ENCODE assay signal across 17 cellular contexts in the genomic region with DNA sequence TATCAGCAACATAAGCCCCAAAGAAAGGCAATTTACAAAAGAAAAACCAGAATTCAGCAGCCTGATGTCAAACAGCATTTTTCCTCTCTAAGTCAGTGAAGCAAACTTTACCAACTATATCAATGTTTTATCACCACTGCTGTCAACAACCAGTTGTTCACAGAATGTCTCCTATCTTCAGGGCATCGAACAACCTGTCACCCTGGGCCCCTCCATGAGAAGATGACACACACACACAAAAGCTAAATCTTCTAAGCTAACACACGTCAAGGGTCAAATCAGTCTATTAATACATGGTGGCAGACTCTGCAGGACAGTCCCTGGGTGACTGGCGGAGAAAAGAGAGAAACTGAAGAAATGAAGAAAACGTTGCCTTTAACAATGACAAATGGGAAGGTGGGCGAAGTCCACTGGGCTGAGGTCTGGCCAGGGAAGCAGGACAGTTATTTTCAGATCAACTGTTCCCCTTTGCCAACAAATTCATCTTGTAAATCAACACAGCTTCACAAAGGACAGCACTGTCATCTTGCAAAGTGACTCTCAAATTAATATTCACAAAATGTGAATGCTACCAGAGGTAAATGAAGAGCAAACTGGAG. TPM values are rescaled to one million over a fixed set of nuclear protein-coding genes. Genes with fewer than 3 reads are reported as not detected.
DNase-seq lines count a peak whose midpoint lies in the region; ATAC-seq, FAIRE-seq and TF ChIP-seq lines count a peak whose summit lies in the region.
"Had no signal": no experiment of that assay in that cellular context is flagged by ENCODE, and none has a peak within 500 bp of the region (broad histone marks: within the 10 kb centered on the region; RNA-seq: fewer than 3 reads in every experiment).

No MANE protein-coding gene starts in this region.

- DNase-seq in HFFc6 (no peak), HepG2 (ENCODE audit: low spot score) (peak; percentile 41), sigmoid colon (no peak), SJCRH30 (no peak), left lobe of liver (ENCODE audit: low spot score) (no peak), RCC 7860 (ENCODE audit: low spot score) (no peak), NCI-H69 (lab: John Stamatoyannopoulos, UW) (no peak)
- DNase-seq: CD8-positive, alpha-beta T cell; NCI-H1417; NCI-H187; NCI-H345; NCI-H524 treated with DMSO at 0.1 percent for 48 hours; PC-9 had no signal

- H3K27ac Mint-ChIP-seq in HFFc6 (peak overlapping the region; percentile 5; the same call in 1 of the 2 replicates), brain (peak overlapping the region in 3 of 5 experiments; percentile 17 to 37 (median 21))
- H3K27ac Mint-ChIP-seq: CD8-positive, alpha-beta T cell had no signal

- H3K36me3 Mint-ChIP-seq in HFFc6 (ENCODE audit: low read depth) (peaks cover 68% of the 10 kb centered on the region), brain (peaks cover 83% of the 10 kb centered on the region)
- H3K36me3 Mint-ChIP-seq: CD8-positive, alpha-beta T cell had no signal

- TF ChIP-seq CTCF in HFFc6 (IDR thresholded peaks at IDR 0.05): no peak
- TF ChIP-seq CTCF in brain (conservative IDR thresholded peaks at IDR 0.05): no peak
- no peak for TF ChIP-seq CTCF in HepG2 (CRISPR knock-in tag; IDR thresholded peaks at IDR 0.05)
- TF ChIP-seq CTCF in sigmoid colon (IDR thresholded peaks at IDR 0.05): no peak

- TF ChIP-seq POLR2A in HepG2 (IDR thresholded peaks at IDR 0.05; ENCODE audit: insufficient read depth in 1 of 2, low read depth in 2 of 2, low read length in 2 of 2): no peak
- TF ChIP-seq POLR2A in sigmoid colon (IDR thresholded peaks at IDR 0.05): no peak

- H3K4me1 ChIP-seq in HepG2 (ENCODE audit: insufficient read depth, low read length): peaks cover 62% of the 10 kb centered on the region
- H3K4me1 ChIP-seq in sigmoid colon: peaks cover 0 to 45% (median 39%) of the 10 kb centered on the region in 4 donors
- H3K4me1 ChIP-seq in SJCRH30: no peaks in the 10 kb centered on the region

- H3K4me1 Mint-ChIP-seq in HFFc6 (ENCODE audit: low read depth) (peaks cover 53% of the 10 kb centered on the region), brain (peaks cover 18% of the 10 kb centered on the region)

- CTCF ChIA-PET in HepG2 (lab: Yijun Ruan, JAX; ENCODE audit: low intra/inter-chr PET ratio, low total read pairs): no interaction called here

- intact Hi-C loops in HepG2 (cut with micrococcal nuclease; ENCODE audit: unreplicated experiment): no loop called here
- intact Hi-C loops in sigmoid colon (cut with DNase I): no loop called here

- H3K4me3 ChIP-seq in HepG2 (replicated peaks in 1 of 3; ENCODE audit: insufficient read depth in 1 of 3, low read depth in 2 of 3, low read length in 3 of 3): no peak overlapping the region; a peak in 1 of 6 replicates
- no peak overlapping the region for H3K4me3 ChIP-seq in sigmoid colon
- no peak overlapping the region for H3K4me3 ChIP-seq in SJCRH30
- H3K4me3 ChIP-seq: BLaER1, PC-9 had no signal

- H3K27me3 Mint-ChIP-seq in HFFc6 (ENCODE audit: insufficient read depth) (peaks cover 2% of the 10 kb centered on the region; the same call in 1 of the 2 replicates), brain (no peaks in the 10 kb centered on the region)

- 41% methylated on average over 5 of the region's 5 CpGs for WGBS in HepG2 (ENCODE audit: low lambda C conversion rate)
- whole genome bisulfite sequencing in sigmoid colon, 2 donors: 63 to 80% methylated on average over 5 of the region's 5 CpGs

- peaks cover 100% of the 10 kb centered on the region for H3K79me2 ChIP-seq in HepG2 (ENCODE audit: insufficient read depth, low read length)

- FAIRE-seq in HepG2 (lab: Jason Lieb, UNC) (peak; percentile 66), RCC 7860 (lab: Jason Lieb, UNC) (no peak)
- FAIRE-seq: GM12891 had no signal

- H3K9me3 Mint-ChIP-seq in HFFc6: peaks cover 5% of the 10 kb centered on the region; the same call in 1 of the 2 replicates
- peaks cover 14 to 36% (median 17%) of the 10 kb centered on the region in 5 experiments for H3K9me3 Mint-ChIP-seq in brain

- H3K27me3 ChIP-seq in HepG2 (ENCODE audit: control insufficient read depth in 1 of 2, insufficient read depth in 2 of 2, low read length in 2 of 2): no peaks in the 10 kb centered on the region
- no peaks in the 10 kb centered on the region for H3K27me3 ChIP-seq in sigmoid colon
- no peaks in the 10 kb centered on the region for H3K27me3 ChIP-seq in SJCRH30
- H3K27me3 ChIP-seq: BLaER1 had no signal

- peaks cover 31 to 43% of the 10 kb centered on the region in 2 experiments for H3K36me3 ChIP-seq in HepG2 (replicated peaks in 1 of 2; ENCODE audit: control insufficient read depth in 1 of 2, insufficient read depth in 2 of 2, low read length in 2 of 2)
- peaks cover 0 to 26% (median 14%) of the 10 kb centered on the region in 4 donors for H3K36me3 ChIP-seq in sigmoid colon
- peaks cover 26% of the 10 kb centered on the region; the same call in 1 of the 2 replicates for H3K36me3 ChIP-seq in SJCRH30

- TF ChIP-seq RAD21 in HepG2 (CRISPR knock-in tag; IDR thresholded peaks at IDR 0.05): no peak

- peak overlapping the region; percentile 25; the same call in 1 of the 2 replicates for H3K9ac ChIP-seq in HepG2 (ENCODE audit: insufficient read depth, low read depth, low read length)
- H3K9ac ChIP-seq: BLaER1, KMS-11 had no signal

- H3K27ac ChIP-seq in HepG2 (ENCODE audit: extremely low read length, insufficient read depth, low read length) (peak overlapping the region; percentile 26), sigmoid colon (peak overlapping the region in 3 of 4 donors; percentile 9 to 78 (median 73)), SJCRH30 (no peak overlapping the region)
- H3K27ac ChIP-seq: BLaER1, KMS-11, PC-9 had no signal

- H4K20me1 ChIP-seq in HepG2 (ENCODE audit: insufficient read depth, low read length): peaks cover 73% of the 10 kb centered on the region

- H3K9me3 ChIP-seq in HepG2 (ENCODE audit: low read length): no peaks in the 10 kb centered on the region
- no peaks in the 10 kb centered on the region for H3K9me3 ChIP-seq in sigmoid colon
- no peaks in the 10 kb centered on the region for H3K9me3 ChIP-seq in SJCRH30 (replicated peaks)

- no TSS peak for BruUV-seq in HepG2 (replicated peaks; lab: Mats Ljungman, UMichigan)

- ATAC-seq in HepG2 (peak; percentile 73), left lobe of liver (no peak)
- ATAC-seq: CD8-positive, alpha-beta T cell had no signal

- TF ChIP-seq EP300 in HepG2 (IDR thresholded peaks at IDR 0.05; ENCODE audit: low read depth in 2 of 2, low read length in 2 of 2) (no peak), HepG2 (CRISPR knock-in tag; IDR thresholded peaks at IDR 0.05; ENCODE audit: borderline replicate concordance) (no peak), sigmoid colon (IDR thresholded peaks at IDR 0.05) (no peak)

- peak overlapping the region; percentile 50 for H3K4me2 ChIP-seq in HepG2 (ENCODE audit: low read depth, low read length)
- H3K4me2 ChIP-seq: BLaER1, KMS-11, PC-9 had no signal

- in situ Hi-C loops in HepG2 (cut with HindIII; ENCODE audit: extremely low pct_ligation_motif_present, low pct_unique_long_range_greater_than_20kb): no loop called here

- no peak overlapping the region for H2AFZ ChIP-seq in HepG2 (ENCODE audit: low read length)
- H2AFZ ChIP-seq: PC-9 had no signal

- H3K4me3 Mint-ChIP-seq in HFFc6: no peak overlapping the region
- H3K4me3 Mint-ChIP-seq in brain: no peak overlapping the region
- H3K4me3 Mint-ChIP-seq: CD8-positive, alpha-beta T cell had no signal

- POLR2A ChIA-PET in HepG2 (lab: Yijun Ruan, JAX): no interaction called here

TF ChIP-seq in HepG2, 621 proteins besides CTCF, POLR2A, EP300 and RAD21 (continues in another document):
- no peak for TF ChIP-seq ZNF550 (CRISPR knock-in tag; IDR thresholded peaks at IDR 0.05; ENCODE audit: borderline replicate concordance)
- TF ChIP-seq, protein P1, sequence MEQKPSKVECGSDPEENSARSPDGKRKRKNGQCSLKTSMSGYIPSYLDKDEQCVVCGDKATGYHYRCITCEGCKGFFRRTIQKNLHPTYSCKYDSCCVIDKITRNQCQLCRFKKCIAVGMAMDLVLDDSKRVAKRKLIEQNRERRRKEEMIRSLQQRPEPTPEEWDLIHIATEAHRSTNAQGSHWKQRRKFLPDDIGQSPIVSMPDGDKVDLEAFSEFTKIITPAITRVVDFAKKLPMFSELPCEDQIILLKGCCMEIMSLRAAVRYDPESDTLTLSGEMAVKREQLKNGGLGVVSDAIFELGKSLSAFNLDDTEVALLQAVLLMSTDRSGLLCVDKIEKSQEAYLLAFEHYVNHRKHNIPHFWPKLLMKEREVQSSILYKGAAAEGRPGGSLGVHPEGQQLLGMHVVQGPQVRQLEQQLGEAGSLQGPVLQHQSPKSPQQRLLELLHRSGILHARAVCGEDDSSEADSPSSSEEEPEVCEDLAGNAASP (CRISPR knock-in tag; IDR thresholded peaks at IDR 0.05; ENCODE audit: borderline replicate concordance): peak; percentile 40; the same call in 1 of the 2 replicates

RNA-seq across cellular contexts. Expression of a gene that starts 13.0 kb away (rescaled TPM):
- total RNA-seq in HFFc6 (2021; fragmentation: NEBNext Ultra II Directional; extraction: Animal tissue kit (Norgen Biotek cat#: 25700)): 100 to 1,000 TPM; 238 to 483 (median 287) TPM
- 16.9 TPM for polyA plus RNA-seq in brain (ENCODE audit: insufficient read depth, low read depth, low replicate concordance)
- total RNA-seq in HepG2 (2016; rRNA removed; fragmentation: Illumina TruSeq; extraction: Trizol): 176 and 185 TPM in 2 replicates
- total RNA-seq in HepG2 (2016; cell fraction: cytosol; rRNA removed; fragmentation: Illumina TruSeq; extraction: Trizol; ENCODE audit: low read depth): 74.9 and 87.3 TPM in 2 replicates
- 158 and 182 TPM in 2 replicates for total RNA-seq in HepG2 (2016; cell fraction: insoluble cytoplasmic fraction; rRNA removed; fragmentation: Illumina TruSeq; extraction: Trizol)
- total RNA-seq in HepG2 (2016; cell fraction: membrane; rRNA removed; fragmentation: Illumina TruSeq; extraction: Trizol): 361 and 484 TPM in 2 replicates
- total RNA-seq in HepG2 (2016; cell fraction: nucleus; rRNA removed; fragmentation: Illumina TruSeq; extraction: Trizol): 203 and 219 TPM in 2 replicates
- 193 and 216 TPM in 2 replicates for polyA plus RNA-seq in HepG2 (2011; rRNA removed)
- 145 and 153 TPM in 2 replicates for polyA plus RNA-seq in HepG2 (2011; cell fraction: cytosol; rRNA removed)
- 169 and 173 TPM in 2 replicates for polyA plus RNA-seq in HepG2 (2011; cell fraction: nucleus; rRNA removed)
- 84.5 and 103 TPM in 2 replicates for polyA plus RNA-seq in HepG2 (2012)
- polyA plus RNA-seq in HepG2 (2016; cell fraction: cytosol; fragmentation: Illumina TruSeq; extraction: Trizol; ENCODE audit: low read depth): 2.5 and 3.2 TPM in 2 replicates
- polyA plus RNA-seq in HepG2 (2016; cell fraction: insoluble cytoplasmic fraction; fragmentation: Illumina TruSeq; extraction: Trizol; ENCODE audit: low read depth): 34.1 and 47.0 TPM in 2 replicates
- 7.0 and 7.3 TPM in 2 replicates for polyA plus RNA-seq in HepG2 (2016; cell fraction: membrane; fragmentation: Illumina TruSeq; extraction: Trizol; ENCODE audit: low read depth)
- polyA plus RNA-seq in HepG2 (2016; cell fraction: nucleus; fragmentation: Illumina TruSeq; extraction: Trizol; ENCODE audit: insufficient read depth, low read depth): 164 and 179 TPM in 2 replicates
- 311 and 1,912 TPM in 2 replicates for polyA minus RNA-seq in HepG2 (2011; rRNA and poly(A)+ RNA removed; ENCODE audit: low replicate concordance)
- 510 and 534 TPM in 2 replicates for polyA minus RNA-seq in HepG2 (2011; cell fraction: cytosol; rRNA and poly(A)+ RNA removed)
- polyA minus RNA-seq in HepG2 (2011; cell fraction: nucleus; rRNA and poly(A)+ RNA removed): 531 and 554 TPM in 2 replicates
- 100 to 1,000 TPM in 3 of 4 donors, 10 to 100 TPM in 1; 93.1 to 146 (median 125) TPM for total RNA-seq in sigmoid colon
- 10 to 100 TPM; 12.6 to 72.3 (median 15.0) TPM for polyA plus RNA-seq in sigmoid colon
- 152 and 154 TPM in 2 replicates for total RNA-seq in SJCRH30 (2014; rRNA removed; shearing (Covaris generic))
- 33.4 TPM for total RNA-seq in left lobe of liver
- total RNA-seq: CD8-positive, alpha-beta T cell had no signal
